In the genomic region with DNA sequence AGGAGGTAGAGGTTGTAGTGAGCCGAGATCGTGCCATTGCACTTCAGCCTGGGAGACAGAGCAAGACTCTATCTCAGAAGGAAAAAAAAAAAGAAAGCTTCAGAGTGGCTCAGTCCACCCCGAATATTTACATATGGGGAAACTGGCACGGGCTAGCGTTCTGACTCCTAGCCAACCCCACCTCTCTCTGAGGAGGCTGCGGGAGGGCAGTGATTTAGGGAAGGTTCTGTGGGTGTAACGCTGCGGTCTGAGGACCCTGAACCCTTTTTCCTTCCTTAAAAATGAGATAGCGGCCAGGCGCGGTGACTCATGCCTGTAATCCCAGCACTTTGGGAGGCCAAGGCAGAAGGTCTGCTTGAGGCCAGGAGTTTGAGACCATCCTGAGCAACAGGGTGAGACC, we compare ENCODE assay signal across 17 cellular contexts. TPM values are rescaled to one million over a fixed set of nuclear protein-coding genes. Genes with fewer than 3 reads are reported as not detected.
DNase-seq lines count a peak whose midpoint lies in the region; ATAC-seq and TF ChIP-seq lines count a peak whose summit lies in the region.
"Had no signal": no experiment of that assay in that cellular context is flagged by ENCODE, and none has a peak within 500 bp of the region (broad histone marks: within the 10 kb centered on the region; RNA-seq: fewer than 3 reads in every experiment).

No MANE protein-coding gene starts in this region.

- H3K36me3 ChIP-seq in Panc1 (ENCODE audit: control insufficient read depth, insufficient read depth, low read length) (no peaks in the 10 kb centered on the region), ovary (no peaks in the 10 kb centered on the region)
- H3K36me3 ChIP-seq: thyroid gland had no signal

- TF ChIP-seq POLR2A in ovary (IDR thresholded peaks at IDR 0.05): no peak

- H3K9me3 ChIP-seq in Panc1 (ENCODE audit: control insufficient read depth, insufficient read depth, low read depth, low read length) (no peaks in the 10 kb centered on the region), ovary (no peaks in the 10 kb centered on the region)
- H3K9me3 ChIP-seq: thyroid gland had no signal

- H3K27ac ChIP-seq in Panc1 (ENCODE audit: low read length): peak overlapping the region; percentile 7; the same call in 1 of the 2 replicates
- peak overlapping the region in 1 of 2 donors; percentile 12 for H3K27ac ChIP-seq in ovary
- H3K27ac ChIP-seq: SK-N-MC, thyroid gland had no signal

- peaks cover 3% of the 10 kb centered on the region for H3K4me1 ChIP-seq in Panc1 (ENCODE audit: control insufficient read depth, insufficient read depth, low read length)
- peaks cover 19% of the 10 kb centered on the region for H3K4me1 ChIP-seq in ovary (ENCODE audit: insufficient read depth)

- WGBS in ovary, 3 donors: 40% methylated on average over 11 of the region's 11 CpGs

- ATAC-seq in Panc1 (no peak), Right ventricle myocardium superior (ENCODE audit: poor library complexity) (peak; percentile 27), HG03378 (IDR thresholded peaks at IDR 0.05; ENCODE audit: unreplicated experiment) (no peak)
- ATAC-seq: GM23338 had no signal

- H3K4me3 ChIP-seq in Panc1 (ENCODE audit: low read depth in 2 of 2, low read length in 2 of 2) (no peak overlapping the region), ovary (no peak overlapping the region)
- H3K4me3 ChIP-seq: GM23338, SK-N-MC, thyroid gland had no signal

- CTCF ChIA-PET in Panc1 (lab: Charles Lee): no interaction called here

- TF ChIP-seq CTCF in GM13977 (IDR thresholded peaks at IDR 0.05; ENCODE audit: extremely low read depth, insufficient read depth, missing control alignments) (no peak), Panc1 (IDR thresholded peaks at IDR 0.05) (no peak), ovary (IDR thresholded peaks at IDR 0.05) (no peak)

- no peak for TF ChIP-seq EP300 in ovary (IDR thresholded peaks at IDR 0.05)

- H3K27me3 ChIP-seq in Panc1 (ENCODE audit: control insufficient read depth, insufficient read depth, low read length): no peaks in the 10 kb centered on the region
- no peaks in the 10 kb centered on the region for H3K27me3 ChIP-seq in ovary
- H3K27me3 ChIP-seq: thyroid gland had no signal

- POLR2A ChIA-PET in Panc1 (lab: Charles Lee): no interaction called here

- intact Hi-C loops in Panc1 (cut with micrococcal nuclease; ENCODE audit: unreplicated experiment): loop anchor here (10.0 kb wide), 1 partner anchor 1088 kb away; the partner anchor contains the start of genes ABHD8, DDA1 and MRPL34
- intact Hi-C loops in Right ventricle myocardium superior (cut with DNase I): loop anchor here (5.0 kb wide), 1 partner anchor 45 kb away; no protein-coding TSS in a partner anchor
- intact Hi-C loops in ovary (cut with DNase I): loop anchor here in 1 of 4 donors (5.0 kb wide), 1 partner anchor 45 kb away; no protein-coding TSS in a partner anchor

- no TSS peak for BruUV-seq in Panc1 (replicated peaks; lab: Mats Ljungman, UMichigan)

- DNase-seq in GM13977 (ENCODE audit: low spot score) (peak; percentile 56), Panc1 (ENCODE audit: low read depth, low spot score) (no peak), Right ventricle myocardium superior (peak; percentile 74), ovary (peak; percentile 34 to 72 (median 51)), middle frontal gyrus (ENCODE audit: extremely low spot score, low spot score) (no peak), NCI-H146 treated with DMSO at 0.1 percent for 48 hours (lab: John Stamatoyannopoulos, UW; ENCODE audit: unreplicated experiment) (no peak)
- DNase-seq in activated CD8-positive, alpha-beta memory T cell treated with anti-CD3 and anti-CD28 coated beads, Interleukin-2, amount 50 U/mL, for 4 hours: no peak
- DNase-seq: activated CD4-positive, alpha-beta memory T cell treated with anti-CD3 and anti-CD28 coated beads for 36 hours; activated naive CD4-positive, alpha-beta T cell treated with anti-CD3 and anti-CD28 coated beads, Interleukin-2, amount 10 ng/mL, durations not matched to agents 7 days and 5 days; IMR-90; NCI-H2171 treated with DMSO at 0.1 percent for 48 hours; thyroid gland had no signal

- in situ Hi-C loops in GM13977 (cut with MboI; ENCODE audit: low pct_unique_long_range_greater_than_20kb, low sequenced_read_pairs, unreplicated experiment): no loop called here
- in situ Hi-C loops in Panc1 (cut with HindIII; ENCODE audit: low pct_unique_long_range_greater_than_20kb, low sequenced_read_pairs): no loop called here

RNA-seq across cellular contexts. Expression of gene LRRC25, which starts 5.0 kb away (rescaled TPM):
- total RNA-seq in Panc1 (2021; ENCODE audit: unreplicated experiment) (0.15 TPM), Right ventricle myocardium superior (3.6 TPM), ovary (1 to 10 TPM; 1.8 to 9.2 (median 2.4) TPM)
- 0.15 TPM for polyA plus RNA-seq in Panc1 (2012; ENCODE audit: insufficient read length)
- 1 to 10 TPM; 1.4 to 3.2 TPM for polyA plus RNA-seq in ovary
- total RNA-seq: activated CD4-positive, alpha-beta memory T cell treated with anti-CD3 and anti-CD28 coated beads for 36 hours; IMR-90; renal cortical epithelial cell had no signal
- polyA plus RNA-seq: keratinocyte had no signal

RNA-seq across cellular contexts. Expression of gene GDF15, which starts 6.5 kb away (rescaled TPM):
- total RNA-seq in Panc1 (2021; ENCODE audit: unreplicated experiment): 335 TPM
- 712 TPM for polyA plus RNA-seq in Panc1 (2012; ENCODE audit: insufficient read length)
- total RNA-seq in Right ventricle myocardium superior: 0.54 TPM
- 10 to 100 TPM in 2 of 7 donors, 1 to 10 TPM in 5; 1.5 to 20.9 (median 3.7) TPM for total RNA-seq in ovary
- 1 to 10 TPM in 1 of 2 donors, under 1 TPM in 1; 0.67 to 2.7 TPM for polyA plus RNA-seq in ovary
- total RNA-seq: activated CD4-positive, alpha-beta memory T cell treated with anti-CD3 and anti-CD28 coated beads for 36 hours had no signal

RNA-seq across cellular contexts. Expression of gene SSBP4, which starts 26.8 kb away (rescaled TPM):
- total RNA-seq in Panc1 (2021; ENCODE audit: unreplicated experiment) (128 TPM), Right ventricle myocardium superior (30.4 TPM), ovary (100 to 1,000 TPM in 2 of 7 donors, 10 to 100 TPM in 5; 58.9 to 124 (median 88.3) TPM)
- 185 TPM for polyA plus RNA-seq in Panc1 (2012; ENCODE audit: insufficient read length)
- polyA plus RNA-seq in ovary: 10 to 100 TPM in 1 of 2 donors, 1 to 10 TPM in 1; 4.6 to 90.3 TPM

RNA-seq across cellular contexts. Expression of gene ISYNA1, which starts 45.5 kb away (rescaled TPM):
- total RNA-seq in Panc1 (2021; ENCODE audit: unreplicated experiment) (351 TPM), Right ventricle myocardium superior (26.0 TPM), ovary (100 to 1,000 TPM in 6 of 7 donors, 10 to 100 TPM in 1; 45.2 to 345 (median 217) TPM)
- polyA plus RNA-seq in Panc1 (2012; ENCODE audit: insufficient read length): 540 TPM
- 100 to 1,000 TPM in 1 of 2 donors, 1 to 10 TPM in 1; 9.6 to 144 TPM for polyA plus RNA-seq in ovary

RNA-seq across cellular contexts. Expression of gene PGPEP1, which starts 52.0 kb away (rescaled TPM):
- 36.3 TPM for total RNA-seq in Panc1 (2021; ENCODE audit: unreplicated experiment)
- polyA plus RNA-seq in Panc1 (2012; ENCODE audit: insufficient read length): 24.0 TPM
- 33.6 TPM for total RNA-seq in Right ventricle myocardium superior
- 10 to 100 TPM in 6 of 7 donors, 1 to 10 TPM in 1; 9.3 to 64.5 (median 50.3) TPM for total RNA-seq in ovary
- polyA plus RNA-seq in ovary: 10 to 100 TPM; 13.8 to 16.9 TPM

Comparison
In these comparisons a context has a peak if more than half of its experiments do, and no peak if none do; other contexts are left out.
1. DNase-seq: peak in GM13977 (single experiment), Right ventricle myocardium superior (single experiment) and ovary (5 of 5); none in Panc1 (single experiment), middle frontal gyrus (single experiment), NCI-H146 treated with DMSO at 0.1 percent for 48 hours (single experiment) and activated CD8-positive, alpha-beta memory T cell treated with anti-CD3 and anti-CD28 coated beads, Interleukin-2, amount 50 U/mL, for 4 hours (single experiment).
2. RNA of gene GDF15, which starts 6.5 kb away (total RNA-seq): 335 TPM in Panc1 (single experiment); 1.5 to 20.9 TPM in ovary and 0.54 TPM in Right ventricle myocardium superior (single experiment); every median in the first group is over 10 times any median in the second.